2 cellular contexts compared by ENCODE assay signal in the genomic region with DNA sequence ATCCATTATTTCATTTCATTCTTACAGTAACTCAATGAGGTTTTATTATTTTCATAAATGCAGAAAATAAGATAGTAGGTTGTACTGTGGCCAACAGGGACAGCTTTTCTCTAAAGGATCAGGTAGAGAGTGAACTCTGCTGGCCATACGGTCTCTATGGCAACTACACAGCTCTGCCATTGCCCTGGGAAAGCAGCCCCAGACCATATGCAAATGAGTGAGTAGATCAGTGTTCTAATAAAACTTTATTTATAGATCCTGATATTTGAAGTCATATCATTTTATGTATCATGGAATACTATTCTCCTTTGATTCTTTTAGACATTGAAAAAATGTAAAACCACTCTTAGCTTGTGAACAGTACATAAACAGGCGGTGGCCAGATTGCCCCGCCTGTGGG.
TF ChIP-seq lines count a peak whose summit lies in the region.

No MANE protein-coding gene starts in this region.

TF ChIP-seq in GM12878, 131 proteins besides CTCF, POLR2A, EP300 and RAD21 (continued from another document):
- TF ChIP-seq ZBTB40 (IDR thresholded peaks at IDR 0.05; ENCODE audit: borderline replicate concordance) (peak; percentile 96), POU2F2 (IDR thresholded peaks at IDR 0.05; ENCODE audit: borderline replicate concordance, low read depth, low read length) (peak; percentile 89; the same call in 1 of the 3 replicates)
- TF ChIP-seq, protein P1, sequence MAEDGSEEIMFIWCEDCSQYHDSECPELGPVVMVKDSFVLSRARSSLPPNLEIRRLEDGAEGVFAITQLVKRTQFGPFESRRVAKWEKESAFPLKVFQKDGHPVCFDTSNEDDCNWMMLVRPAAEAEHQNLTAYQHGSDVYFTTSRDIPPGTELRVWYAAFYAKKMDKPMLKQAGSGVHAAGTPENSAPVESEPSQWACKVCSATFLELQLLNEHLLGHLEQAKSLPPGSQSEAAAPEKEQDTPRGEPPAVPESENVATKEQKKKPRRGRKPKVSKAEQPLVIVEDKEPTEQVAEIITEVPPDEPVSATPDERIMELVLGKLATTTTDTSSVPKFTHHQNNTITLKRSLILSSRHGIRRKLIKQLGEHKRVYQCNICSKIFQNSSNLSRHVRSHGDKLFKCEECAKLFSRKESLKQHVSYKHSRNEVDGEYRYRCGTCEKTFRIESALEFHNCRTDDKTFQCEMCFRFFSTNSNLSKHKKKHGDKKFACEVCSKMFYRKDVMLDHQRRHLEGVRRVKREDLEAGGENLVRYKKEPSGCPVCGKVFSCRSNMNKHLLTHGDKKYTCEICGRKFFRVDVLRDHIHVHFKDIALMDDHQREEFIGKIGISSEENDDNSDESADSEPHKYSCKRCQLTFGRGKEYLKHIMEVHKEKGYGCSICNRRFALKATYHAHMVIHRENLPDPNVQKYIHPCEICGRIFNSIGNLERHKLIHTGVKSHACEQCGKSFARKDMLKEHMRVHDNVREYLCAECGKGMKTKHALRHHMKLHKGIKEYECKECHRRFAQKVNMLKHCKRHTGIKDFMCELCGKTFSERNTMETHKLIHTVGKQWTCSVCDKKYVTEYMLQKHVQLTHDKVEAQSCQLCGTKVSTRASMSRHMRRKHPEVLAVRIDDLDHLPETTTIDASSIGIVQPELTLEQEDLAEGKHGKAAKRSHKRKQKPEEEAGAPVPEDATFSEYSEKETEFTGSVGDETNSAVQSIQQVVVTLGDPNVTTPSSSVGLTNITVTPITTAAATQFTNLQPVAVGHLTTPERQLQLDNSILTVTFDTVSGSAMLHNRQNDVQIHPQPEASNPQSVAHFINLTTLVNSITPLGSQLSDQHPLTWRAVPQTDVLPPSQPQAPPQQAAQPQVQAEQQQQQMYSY (CRISPR knock-in tag; IDR thresholded peaks at IDR 0.05) = no peak

TF ChIP-seq in liver, 16 proteins besides CTCF, POLR2A, EP300 and RAD21 (continued from another document):
- TF ChIP-seq ZBTB33 (IDR thresholded peaks at IDR 0.05) = no peak
- no peak for TF ChIP-seq REST (IDR thresholded peaks at IDR 0.05)
- TF ChIP-seq HNF4G (IDR thresholded peaks at IDR 0.05) = no peak
TF ChIP-seq in liver: peak in this region for 1.
